Comparison of ENCODE assay signal across 8 cellular contexts in the genomic region with DNA sequence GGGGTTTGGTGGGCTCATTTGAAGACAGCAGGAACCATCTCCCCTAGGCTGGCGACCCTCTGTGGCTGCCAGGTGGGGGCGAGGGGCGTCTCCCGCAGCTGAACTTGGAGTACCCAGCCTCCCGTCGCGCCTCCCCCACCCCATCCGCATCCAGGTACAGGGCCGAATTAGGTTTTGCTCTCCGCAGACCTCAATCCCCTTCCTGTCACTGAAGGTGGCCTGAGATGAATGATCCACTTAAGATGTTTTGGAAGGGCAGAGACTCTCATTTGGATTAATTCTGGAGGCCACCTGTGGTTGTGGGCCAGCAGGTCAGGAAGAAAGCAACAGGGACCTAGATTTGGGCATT. TPM values are rescaled to one million over a fixed set of nuclear protein-coding genes. Genes with fewer than 3 reads are reported as not detected.
DNase-seq lines count a peak whose midpoint lies in the region; ATAC-seq and TF ChIP-seq lines count a peak whose summit lies in the region.

No MANE protein-coding gene starts in this region.

- H3K4me1 ChIP-seq in suprapubic skin, result peaks cover 15% of the 10 kb centered on the region

- H3K27me3 ChIP-seq in suprapubic skin, result no peaks in the 10 kb centered on the region

- peak overlapping the region; percentile 68 for H3K4me3 ChIP-seq in iPS-18c (ENCODE audit: insufficient read depth, low read depth, low read length)
- H3K4me3 ChIP-seq in suprapubic skin, result peak overlapping the region; percentile 46

- ATAC-seq in activated CD8-positive, alpha-beta T cell treated with anti-CD3 and anti-CD28 coated beads for 36 hours, result peak; percentile 23
- no peak for ATAC-seq in HG02981 (IDR thresholded peaks at IDR 0.05; ENCODE audit: unreplicated experiment)

- H3K36me3 ChIP-seq in suprapubic skin, result no peaks in the 10 kb centered on the region

- TF ChIP-seq CTCF in activated CD8-positive, alpha-beta T cell treated with anti-CD3 and anti-CD28 coated beads for 36 hours (IDR thresholded peaks at IDR 0.05), result no peak
- TF ChIP-seq CTCF in suprapubic skin (IDR thresholded peaks at IDR 0.05), result no peak

- DNase-seq in T-helper 1 cell (no peak), suprapubic skin (ENCODE audit: low spot score in 2 of 2) (no peak), AG08395 (ENCODE audit: low spot score) (no peak)
- no peak for DNase-seq in activated CD8-positive, alpha-beta T cell treated with anti-CD3 and anti-CD28 coated beads for 36 hours
- no peak for DNase-seq in stimulated activated naive CD4-positive, alpha-beta T cell treated with Interleukin-2 at 50 U/mL for 16 hours (lab: John Stamatoyannopoulos, UW)

- H3K9me3 Mint-ChIP-seq in T-helper 1 cell treated with Interleukin-12 subunit alpha and Interleukin-12 subunit beta and Interleukin-4 antibody, amounts not matched to agents 30 μg/mL and 1 μg/mL, for 36 hours, result no peaks in the 10 kb centered on the region
- no peaks in the 10 kb centered on the region for H3K9me3 Mint-ChIP-seq in activated CD8-positive, alpha-beta T cell treated with anti-CD3 and anti-CD28 coated beads for 36 hours

- no peak overlapping the region for H3K27ac ChIP-seq in suprapubic skin

- H3K4me1 Mint-ChIP-seq in T-helper 1 cell treated with Interleukin-12 subunit alpha and Interleukin-12 subunit beta and Interleukin-4 antibody, amounts not matched to agents 30 μg/mL and 1 μg/mL, for 36 hours (ENCODE audit: low read depth), result peaks cover 33% of the 10 kb centered on the region
- peaks cover 38% of the 10 kb centered on the region for H3K4me1 Mint-ChIP-seq in activated CD8-positive, alpha-beta T cell treated with anti-CD3 and anti-CD28 coated beads for 36 hours (ENCODE audit: low read depth)

- TF ChIP-seq EP300 in suprapubic skin (IDR thresholded peaks at IDR 0.05), result no peak

- CTCF ChIA-PET in activated CD8-positive, alpha-beta T cell treated with anti-CD3 and anti-CD28 coated beads for 36 hours (lab: Charles Lee), result interaction anchor here (2.0 to 2.9 kb wide), 2 partner anchors 11 to 51 kb away, joined by 6 to 13 read pairs; no protein-coding TSS in a partner anchor

- H3K36me3 Mint-ChIP-seq in T-helper 1 cell treated with Interleukin-12 subunit alpha and Interleukin-12 subunit beta and Interleukin-4 antibody, amounts not matched to agents 30 μg/mL and 1 μg/mL, for 36 hours (ENCODE audit: low read depth), result peaks cover 25% of the 10 kb centered on the region
- H3K36me3 Mint-ChIP-seq in activated CD8-positive, alpha-beta T cell treated with anti-CD3 and anti-CD28 coated beads for 36 hours (ENCODE audit: low read depth), result peaks cover 49% of the 10 kb centered on the region

- TF ChIP-seq POLR2A in suprapubic skin (IDR thresholded peaks at IDR 0.05), result no peak

- POLR2A ChIA-PET in activated CD8-positive, alpha-beta T cell treated with anti-CD3 and anti-CD28 coated beads for 36 hours (lab: Charles Lee), result interaction anchor here (0.8 to 3.2 kb wide), 5 partner anchors 9 to 43 kb away, joined by 3 to 16 read pairs (median 4); no protein-coding TSS in a partner anchor

- peaks cover 41% of the 10 kb centered on the region for H3K27me3 Mint-ChIP-seq in T-helper 1 cell treated with Interleukin-12 subunit alpha and Interleukin-12 subunit beta and Interleukin-4 antibody, amounts not matched to agents 30 μg/mL and 1 μg/mL, for 36 hours (ENCODE audit: low read depth)
- no peaks in the 10 kb centered on the region for H3K27me3 Mint-ChIP-seq in activated CD8-positive, alpha-beta T cell treated with anti-CD3 and anti-CD28 coated beads for 36 hours

- intact Hi-C loops in activated CD8-positive, alpha-beta T cell treated with anti-CD3 and anti-CD28 coated beads for 36 hours (cut with micrococcal nuclease), result no loop called here

- WGBS in suprapubic skin, result 31% methylated on average over 10 of the region's 10 CpGs

- H3K9me3 ChIP-seq in iPS-18c (ENCODE audit: control insufficient read depth, insufficient read depth, low read length) (no peaks in the 10 kb centered on the region), suprapubic skin (no peaks in the 10 kb centered on the region)

- peak overlapping the region; percentile 95 for H3K27ac Mint-ChIP-seq in T-helper 1 cell treated with Interleukin-12 subunit alpha and Interleukin-12 subunit beta and Interleukin-4 antibody, amounts not matched to agents 30 μg/mL and 1 μg/mL, for 36 hours
- peak overlapping the region; percentile 87 for H3K27ac Mint-ChIP-seq in activated CD8-positive, alpha-beta T cell treated with anti-CD3 and anti-CD28 coated beads for 36 hours

- H3K4me3 Mint-ChIP-seq in T-helper 1 cell treated with Interleukin-12 subunit alpha and Interleukin-12 subunit beta and Interleukin-4 antibody, amounts not matched to agents 30 μg/mL and 1 μg/mL, for 36 hours, result peak overlapping the region; percentile 92
- H3K4me3 Mint-ChIP-seq in activated CD8-positive, alpha-beta T cell treated with anti-CD3 and anti-CD28 coated beads for 36 hours, result peak overlapping the region; percentile 99

RNA-seq across cellular contexts. Expression of gene CD83, which starts 0.5 kb away (rescaled TPM):
- total RNA-seq in activated CD8-positive, alpha-beta T cell treated with anti-CD3 and anti-CD28 coated beads for 36 hours, result 10 to 100 TPM; 24.4 to 24.7 TPM
- 1 to 10 TPM; 5.4 to 9.0 (median 6.3) TPM for total RNA-seq in suprapubic skin
